In the genomic region with DNA sequence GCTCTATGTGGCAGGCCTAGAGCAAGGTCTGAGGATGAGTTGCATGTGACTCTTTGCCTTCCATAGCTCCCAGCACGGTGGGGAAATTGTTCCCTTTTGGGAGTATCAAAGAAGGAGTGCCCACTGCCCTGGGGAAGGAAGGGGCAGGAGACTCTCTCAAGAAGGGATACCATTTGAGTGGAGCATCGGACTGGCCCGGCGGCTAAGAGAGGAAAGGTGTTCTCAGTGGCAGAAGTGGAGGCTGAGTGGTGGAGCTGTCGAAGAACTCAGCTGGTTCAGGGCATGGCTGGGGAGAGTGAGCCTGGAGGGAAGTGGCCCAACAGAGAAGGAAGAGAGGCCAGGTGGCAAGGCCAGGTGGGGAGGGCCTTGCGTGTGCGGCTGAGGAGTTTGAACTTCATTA, we compare ENCODE assay signal across 22 cellular contexts.
"Had no signal": no experiment of that assay in that cellular context is flagged by ENCODE, and none has a peak within 500 bp of the region (broad histone marks: within the 10 kb centered on the region; RNA-seq: fewer than 3 reads in every experiment).

No MANE protein-coding gene starts in this region.

- H3K27ac ChIP-seq: brain microvascular endothelial cell had no signal

- DNase-seq: activated CD4-positive, alpha-beta T cell treated with anti-CD3 and anti-CD28 coated beads for 48 hours; activated CD4-positive, alpha-beta T cell treated with anti-CD3 and anti-CD28 coated beads, Interleukin-2, amount 50 U/mL, for 48 hours; activated CD4-positive, CD25-positive, alpha-beta regulatory T cell treated with anti-CD3 and anti-CD28 coated beads, Interleukin-2, amount 50 U/mL, for 72 hours; activated naive CD4-positive, alpha-beta T cell; activated T-cell treated with anti-CD3 and anti-CD28 coated beads, Interleukin-2, amount 50 U/mL, for 72 hours; brain microvascular endothelial cell; IMR-90; KBM-7; NCI-H1092; NCI-H1417; NCI-H1930; NCI-H2171 treated with DMSO at 0.1 percent for 48 hours; NCI-H226; NCI-H526 treated with DMSO at 0.1 percent for 48 hours; NCI-H82; OCI-M1; RPMI8226; SHP77 treated with DMSO at 0.1 percent for 48 hours; T-helper 17 cell; T-helper 9 cell had no signal

- H3K36me3 ChIP-seq: brain microvascular endothelial cell had no signal

- ATAC-seq: activated T-cell treated with anti-CD3 and anti-CD28 coated beads, Interleukin-2, amount 50 U/mL, for 72 hours; Panc1; T-helper 17 cell; WTC11 had no signal

- H3K27me3 ChIP-seq: brain microvascular endothelial cell had no signal
